ENCODE assay signal across 1 cellular context in genomic region chr5:99019812-99020697, GRCh38.
A peak's percentile ranks its signal among the peaks of the same experiment; 100 is the strongest.
TF ChIP-seq lines count a peak whose summit lies in the region.

No MANE protein-coding gene starts in this region.

TF ChIP-seq in K562, 482 proteins besides CTCF, POLR2A, EP300 and RAD21 (continued from another document and continues in another):
- TF ChIP-seq NR0B1 (IDR thresholded peaks at IDR 0.05; ENCODE audit: partially characterized antibody) = no peak
- no peak for TF ChIP-seq AFF1 (IDR thresholded peaks at IDR 0.05; ENCODE audit: low read depth in 1 of 2, partially characterized antibody in 2 of 2)
- TF ChIP-seq JUND (IDR thresholded peaks at IDR 0.05; ENCODE audit: borderline replicate concordance, low read depth, low read length) = peak; percentile 95
- peak; percentile 98 for TF ChIP-seq JUND (tag; IDR thresholded peaks at IDR 0.05; ENCODE audit: borderline replicate concordance, low read depth, low read length)
- no peak for TF ChIP-seq CREB3L1 (IDR thresholded peaks at IDR 0.05; ENCODE audit: borderline replicate concordance, low read depth)
- 0 out of 4 replicates have a peak, but pooled peaks of 1 of the 2 experiments have one; percentile 8 for TF ChIP-seq KDM1A (IDR thresholded peaks at IDR 0.05)
- peak; percentile 61 for TF ChIP-seq SMARCC2 (IDR thresholded peaks at IDR 0.05; ENCODE audit: low read depth)
- no peak for TF ChIP-seq HMG20B (CRISPR knock-in tag; IDR thresholded peaks at IDR 0.05)
- TF ChIP-seq ZBTB26 (CRISPR knock-in tag; IDR thresholded peaks at IDR 0.05) = no peak
- TF ChIP-seq USF1 (CRISPR knock-in tag; IDR thresholded peaks at IDR 0.05) = no peak
- TF ChIP-seq NKRF (IDR thresholded peaks at IDR 0.05; ENCODE audit: borderline replicate concordance) = no peak
- TF ChIP-seq ZFP91 (CRISPR knock-in tag; IDR thresholded peaks at IDR 0.05) = no peak
- TF ChIP-seq HMBOX1 (IDR thresholded peaks at IDR 0.05) = no peak
- TF ChIP-seq THRAP3 (IDR thresholded peaks at IDR 0.05; ENCODE audit: borderline replicate concordance) = no peak
- no peak for TF ChIP-seq ZNF282 (CRISPR knock-in tag; IDR thresholded peaks at IDR 0.05)
- TF ChIP-seq EWSR1 (IDR thresholded peaks at IDR 0.05; ENCODE audit: borderline replicate concordance, low read depth, partially characterized antibody) = no peak
- no peak for TF ChIP-seq SRSF1 (IDR thresholded peaks at IDR 0.05; ENCODE audit: low read depth, low read length)
- TF ChIP-seq ZNF695 (CRISPR knock-in tag; IDR thresholded peaks at IDR 0.05) = no peak
- TF ChIP-seq ZNF23 (CRISPR knock-in tag; IDR thresholded peaks at IDR 0.05) = no peak
- no peak for TF ChIP-seq BRF1 (IDR thresholded peaks at IDR 0.05; ENCODE audit: borderline replicate concordance, extremely low read depth, insufficient read length)
- TF ChIP-seq NR4A1 (CRISPR knock-in tag; IDR thresholded peaks at IDR 0.05) = no peak
- TF ChIP-seq NR4A1 (tag; IDR thresholded peaks at IDR 0.05) = no peak
- no peak for TF ChIP-seq NCOA4 (IDR thresholded peaks at IDR 0.05; ENCODE audit: partially characterized antibody)
- no peak for TF ChIP-seq ZNF766 (CRISPR knock-in tag; conservative IDR thresholded peaks at IDR 0.05)
- no peak for TF ChIP-seq NFATC3 (IDR thresholded peaks at IDR 0.05)
- no peak for TF ChIP-seq FOXM1 (IDR thresholded peaks at IDR 0.05; ENCODE audit: low read depth)
- no peak for TF ChIP-seq FOXM1 (CRISPR knock-in tag; IDR thresholded peaks at IDR 0.05; ENCODE audit: low read depth)
- no peak for TF ChIP-seq BRCA1 (IDR thresholded peaks at IDR 0.05)
- no peak for TF ChIP-seq BRCA1 (CRISPR knock-in tag; IDR thresholded peaks at IDR 0.05)
- TF ChIP-seq SPI1 (IDR thresholded peaks at IDR 0.05; ENCODE audit: borderline replicate concordance, low read depth, low read length) = no peak
- TF ChIP-seq FOXK1 (CRISPR knock-in tag; IDR thresholded peaks at IDR 0.05; ENCODE audit: borderline replicate concordance) = no peak
- TF ChIP-seq HNRNPH1 (optimal IDR thresholded peaks at IDR 0.05; ENCODE audit: low read depth, low read length) = no peak
- no peak for TF ChIP-seq PTRF (tag; IDR thresholded peaks at IDR 0.05)
- no peak for TF ChIP-seq EHMT2 (IDR thresholded peaks at IDR 0.05)
- no peak for TF ChIP-seq KDM2B (CRISPR knock-in tag; IDR thresholded peaks at IDR 0.05)
- TF ChIP-seq SIRT6 (IDR thresholded peaks at IDR 0.05; ENCODE audit: low read depth, low read length) = no peak
- peak; percentile 44; the same call in 1 of the 2 replicates for TF ChIP-seq TEAD4 (IDR thresholded peaks at IDR 0.05; ENCODE audit: low read length)
- TF ChIP-seq TEAD4 (CRISPR knock-in tag; IDR thresholded peaks at IDR 0.05; ENCODE audit: borderline replicate concordance) = no peak
- TF ChIP-seq MAZ (CRISPR knock-in tag; conservative IDR thresholded peaks at IDR 0.05 in 1 of 2, IDR thresholded peaks at IDR 0.05 in 1 of 2) = peak in 1 of 2 experiments; percentile 15; a peak in 1 of 4 replicates
- no peak for TF ChIP-seq GTF2F1 (IDR thresholded peaks at IDR 0.05; ENCODE audit: low read depth, low read length)
- no peak for TF ChIP-seq BCOR (IDR thresholded peaks at IDR 0.05)
- no peak for TF ChIP-seq ZNF740 (CRISPR knock-in tag; IDR thresholded peaks at IDR 0.05)
- TF ChIP-seq ZNF740 (tag; IDR thresholded peaks at IDR 0.05) = no peak
- no peak for TF ChIP-seq THRB (CRISPR knock-in tag; conservative IDR thresholded peaks at IDR 0.05)
- no peak for TF ChIP-seq ZKSCAN1 (IDR thresholded peaks at IDR 0.05; ENCODE audit: low read depth, low read length)
- no peak for TF ChIP-seq SIN3A (IDR thresholded peaks at IDR 0.05; ENCODE audit: borderline replicate concordance in 2 of 2, control insufficient read depth in 1 of 2, low read depth in 2 of 2, low read length in 2 of 2)
- peak; percentile 84 for TF ChIP-seq SMARCE1 (IDR thresholded peaks at IDR 0.05)
- peak; percentile 93 for TF ChIP-seq FOSL1 (tag; conservative IDR thresholded peaks at IDR 0.05)
- TF ChIP-seq GATAD2A (IDR thresholded peaks at IDR 0.05) = no peak
- TF ChIP-seq HES1 (IDR thresholded peaks at IDR 0.05; ENCODE audit: low read depth) = no peak
- no peak for TF ChIP-seq THRA (IDR thresholded peaks at IDR 0.05)
- TF ChIP-seq RHOXF2B (CRISPR knock-in tag; conservative IDR thresholded peaks at IDR 0.05) = no peak
- no peak for TF ChIP-seq POLR2AphosphoS2 (IDR thresholded peaks at IDR 0.05; ENCODE audit: low read length)
